ENCODE assay signal across 9 cellular contexts in genomic region chr11:311008-311748, GRCh38. TPM values are rescaled to one million over a fixed set of nuclear protein-coding genes. Genes with fewer than 3 reads are reported as not detected.
A peak's percentile ranks its signal among the peaks of the same experiment; 100 is the strongest.
DNase-seq lines count a peak whose midpoint lies in the region; ATAC-seq, FAIRE-seq and TF ChIP-seq lines count a peak whose summit lies in the region.
"Not testable (repeated sequence)": the region's sequence is repeated elsewhere in the genome, so short reads cannot be mapped to it uniquely, and the experiment has no call there.
"Had no signal": no experiment of that assay in that cellular context is flagged by ENCODE, and none has a peak within 500 bp of the region (broad histone marks: within the 10 kb centered on the region; RNA-seq: fewer than 3 reads in every experiment).

No MANE protein-coding gene starts in this region.

- TF ChIP-seq EP300 in transverse colon (IDR thresholded peaks at IDR 0.05; ENCODE audit: low read depth): not testable (repeated sequence)

- BruUV-seq in Panc1 (replicated peaks; lab: Mats Ljungman, UMichigan): not testable (repeated sequence)

- H3K27ac ChIP-seq in Panc1 (ENCODE audit: low read length): peak overlapping the region; percentile 94
- peak overlapping the region; percentile 53 to 91 for H3K27ac ChIP-seq in left lung
- H3K27ac ChIP-seq in pancreas: not testable (repeated sequence)
- H3K27ac ChIP-seq in transverse colon: peak overlapping the region; percentile 88 to 90 (median 89)

- CTCF ChIA-PET in Panc1 (lab: Charles Lee); activated naive CD4-positive, alpha-beta T cell treated with anti-CD3 and anti-CD28 coated beads, Interleukin-2, amount 10 ng/mL, durations not matched to agents 7 days and 5 days (lab: Charles Lee): not testable (repeated sequence)

- ATAC-seq in HG02759 (IDR thresholded peaks at IDR 0.05; ENCODE audit: unreplicated experiment) (peak; percentile 50), Panc1 (peak; percentile 52), left lung (peak; percentile 75), pancreas (peak; percentile 77 to 83 (median 80))

- H3K27me3 ChIP-seq in GM06990 (replicated peaks; ENCODE audit: control insufficient read depth, insufficient read depth, low read length); Panc1 (ENCODE audit: control insufficient read depth, insufficient read depth, low read length); left lung; pancreas; transverse colon: not testable (repeated sequence)

- intact Hi-C loops in Panc1 (cut with micrococcal nuclease; ENCODE audit: unreplicated experiment); left lung (cut with DNase I); pancreas (cut with DNase I); transverse colon (cut with DNase I; ENCODE audit: low total_unique reads): not testable (repeated sequence)

- in situ Hi-C loops in Panc1 (cut with HindIII; ENCODE audit: low pct_unique_long_range_greater_than_20kb, low sequenced_read_pairs); transverse colon (cut with MboI; ENCODE audit: low pct_ligation_motif_present in 1 of 4, low pct_unique_long_range_greater_than_20kb in 1 of 4, low sequenced_read_pairs in 3 of 4): not testable (repeated sequence)

- not testable (repeated sequence) for H3K9me3 Mint-ChIP-seq in activated naive CD4-positive, alpha-beta T cell treated with anti-CD3 and anti-CD28 coated beads, Interleukin-2, amount 10 ng/mL, durations not matched to agents 7 days and 5 days; endothelial cell (ENCODE audit: unreplicated experiment)

- H3K27me3 Mint-ChIP-seq in activated naive CD4-positive, alpha-beta T cell treated with anti-CD3 and anti-CD28 coated beads, Interleukin-2, amount 10 ng/mL, durations not matched to agents 7 days and 5 days; endothelial cell (ENCODE audit: unreplicated experiment): not testable (repeated sequence)

- not testable (repeated sequence) for H3K9me3 ChIP-seq in Panc1 (ENCODE audit: control insufficient read depth, insufficient read depth, low read depth, low read length); left lung; pancreas; transverse colon

- peak overlapping the region; percentile 95 for H3K27ac Mint-ChIP-seq in activated naive CD4-positive, alpha-beta T cell treated with anti-CD3 and anti-CD28 coated beads, Interleukin-2, amount 10 ng/mL, durations not matched to agents 7 days and 5 days
- not testable (repeated sequence) for H3K27ac Mint-ChIP-seq in endothelial cell (ENCODE audit: unreplicated experiment)

- peaks cover 36% of the 10 kb centered on the region for H3K4me1 Mint-ChIP-seq in activated naive CD4-positive, alpha-beta T cell treated with anti-CD3 and anti-CD28 coated beads, Interleukin-2, amount 10 ng/mL, durations not matched to agents 7 days and 5 days
- H3K4me1 Mint-ChIP-seq in endothelial cell (ENCODE audit: unreplicated experiment): peaks cover 50% of the 10 kb centered on the region

- WGBS in pancreas, 2 donors: 6% methylated on average over 8 to 9 of the region's 71 CpGs
- WGBS in transverse colon (ENCODE audit: low coverage in 1 of 2), 2 donors: 11% methylated on average over 11 of the region's 71 CpGs; no CpG with 5 or more reads in 1 of the 2 donors

- H3K4me3 Mint-ChIP-seq in activated naive CD4-positive, alpha-beta T cell treated with anti-CD3 and anti-CD28 coated beads, Interleukin-2, amount 10 ng/mL, durations not matched to agents 7 days and 5 days: peak overlapping the region; percentile 83
- peak overlapping the region; percentile 82 for H3K4me3 Mint-ChIP-seq in endothelial cell (ENCODE audit: unreplicated experiment)

- DNase-seq in GM06990 (ENCODE audit: extremely low read depth, insufficient read length); Panc1 (ENCODE audit: low read depth, low spot score); activated naive CD4-positive, alpha-beta T cell treated with anti-CD3 and anti-CD28 coated beads, Interleukin-2, amount 10 ng/mL, durations not matched to agents 7 days and 5 days; endothelial cell (ENCODE audit: low spot score); transverse colon: not testable (repeated sequence)
- peak in 1 of 2 donors; percentile 49 for DNase-seq in left lung
- peak in 3 of 6 donors; percentile 2 to 45 (median 31) for DNase-seq in pancreas

- H3K36me3 ChIP-seq in GM06990 (ENCODE audit: control insufficient read depth, insufficient read depth, low read length); Panc1 (ENCODE audit: control insufficient read depth, insufficient read depth, low read length); pancreas; transverse colon: not testable (repeated sequence)
- H3K36me3 ChIP-seq in left lung: peaks cover 0 to 12% of the 10 kb centered on the region in 2 donors

- TF ChIP-seq POLR2A in transverse colon (IDR thresholded peaks at IDR 0.05): not testable (repeated sequence)

- H3K4me1 ChIP-seq in Panc1 (ENCODE audit: control insufficient read depth, insufficient read depth, low read length): peaks cover 68% of the 10 kb centered on the region
- H3K4me1 ChIP-seq in left lung: peaks cover 16 to 72% of the 10 kb centered on the region in 2 donors
- not testable (repeated sequence) for H3K4me1 ChIP-seq in pancreas
- peaks cover 22 to 54% (median 39%) of the 10 kb centered on the region in 4 donors for H3K4me1 ChIP-seq in transverse colon

- POLR2A ChIA-PET in Panc1 (lab: Charles Lee): interaction anchor here (0.6 kb wide), 1 partner anchor 99 kb away, joined by 7 read pairs; no protein-coding TSS in a partner anchor

- H3K4me3 ChIP-seq in GM06990 (replicated peaks; ENCODE audit: low read depth, low read length) (peak overlapping the region; percentile 33; the same call in 1 of the 2 replicates), Panc1 (ENCODE audit: low read depth in 2 of 2, low read length in 2 of 2) (peak overlapping the region; percentile 27 to 34; a peak in 3 of 4 replicates), left lung (peak overlapping the region in 1 of 2 donors; percentile 59), pancreas (peak overlapping the region in 1 of 4 donors; percentile 2), transverse colon (peak overlapping the region in 3 of 4 donors; percentile 16 to 37 (median 23))

- TF ChIP-seq CTCF in GM06990 (IDR thresholded peaks at IDR 0.05; ENCODE audit: insufficient read depth, low read length, poor library complexity, severe bottlenecking); Panc1 (IDR thresholded peaks at IDR 0.05); endothelial cell (IDR thresholded peaks at IDR 0.05; ENCODE audit: unreplicated experiment); left lung (IDR thresholded peaks at IDR 0.05); pancreas (IDR thresholded peaks at IDR 0.05); transverse colon (IDR thresholded peaks at IDR 0.05): not testable (repeated sequence)

- not testable (repeated sequence) for FAIRE-seq in pancreas (lab: Jason Lieb, UNC)

- peaks cover 36% of the 10 kb centered on the region for H3K36me3 Mint-ChIP-seq in activated naive CD4-positive, alpha-beta T cell treated with anti-CD3 and anti-CD28 coated beads, Interleukin-2, amount 10 ng/mL, durations not matched to agents 7 days and 5 days
- H3K36me3 Mint-ChIP-seq in endothelial cell (ENCODE audit: low read depth, unreplicated experiment): peaks cover 12% of the 10 kb centered on the region

RNA-seq across cellular contexts. Expression of gene IFITM1, which starts 2.7 kb away (rescaled TPM):
- total RNA-seq in Panc1 (2021; ENCODE audit: unreplicated experiment): 66.3 TPM
- polyA plus RNA-seq in Panc1 (2012; ENCODE audit: insufficient read length): 206 TPM
- total RNA-seq in endothelial cell (ENCODE audit: unreplicated experiment): 23.4 TPM
- 100 to 1,000 TPM in 1 of 2 donors, 10 to 100 TPM in 1; 98.7 to 149 TPM for total RNA-seq in left lung
- 10 to 100 TPM in 5 of 6 donors, 1 to 10 TPM in 1; 10.0 to 45.2 (median 18.9) TPM for total RNA-seq in pancreas
- polyA plus RNA-seq in pancreas: 10 to 100 TPM; 40.7 to 54.5 TPM
- total RNA-seq in transverse colon: 100 to 1,000 TPM in 1 of 4 donors, 10 to 100 TPM in 3; 19.9 to 109 (median 60.5) TPM

RNA-seq across cellular contexts. Expression of gene IFITM2, which starts 3.6 kb away (rescaled TPM):
- total RNA-seq in Panc1 (2021; ENCODE audit: unreplicated experiment) (183 TPM), endothelial cell (ENCODE audit: unreplicated experiment) (205 TPM), left lung (100 to 1,000 TPM; 398 to 886 TPM), pancreas (100 to 1,000 TPM in 2 of 6 donors, 10 to 100 TPM in 4; 32.1 to 120 (median 63.6) TPM), transverse colon (10 to 100 TPM; 19.1 to 78.6 (median 49.8) TPM)
- 402 TPM for polyA plus RNA-seq in Panc1 (2012; ENCODE audit: insufficient read length)
- 100 to 1,000 TPM; 169 to 182 TPM for polyA plus RNA-seq in pancreas

RNA-seq across cellular contexts. Expression of gene IFITM3, which starts 9.5 kb away (rescaled TPM):
- total RNA-seq in Panc1 (2021; ENCODE audit: unreplicated experiment): 614 TPM
- 1,322 TPM for polyA plus RNA-seq in Panc1 (2012; ENCODE audit: insufficient read length)
- total RNA-seq in endothelial cell (ENCODE audit: unreplicated experiment): 446 TPM
- total RNA-seq in left lung: 1,000 to 10,000 TPM in 1 of 2 donors, 100 to 1,000 TPM in 1; 724 to 1,115 TPM
- 100 to 1,000 TPM in 4 of 6 donors, 10 to 100 TPM in 2; 86.4 to 292 (median 135) TPM for total RNA-seq in pancreas
- polyA plus RNA-seq in pancreas: 100 to 1,000 TPM; 300 to 429 TPM
- 100 to 1,000 TPM in 3 of 4 donors, 10 to 100 TPM in 1; 88.2 to 139 (median 123) TPM for total RNA-seq in transverse colon

RNA-seq across cellular contexts. Expression of gene IFITM5, which starts 11.9 kb away (rescaled TPM):
- total RNA-seq in Panc1 (2021; ENCODE audit: unreplicated experiment) (not detected), endothelial cell (ENCODE audit: unreplicated experiment) (not detected), left lung (not detected), pancreas (not detected), transverse colon (not detected)
- 0.30 TPM for polyA plus RNA-seq in Panc1 (2012; ENCODE audit: insufficient read length)
- polyA plus RNA-seq in pancreas: 1 to 10 TPM in 1 of 2 donors, under 1 TPM in 1; 0.56 to 1.2 TPM
- total RNA-seq: Calu3 had no signal

RNA-seq across cellular contexts. Expression of gene PGGHG, which starts 22.3 kb away (rescaled TPM):
- total RNA-seq in Panc1 (2021; ENCODE audit: unreplicated experiment): 115 TPM
- polyA plus RNA-seq in Panc1 (2012; ENCODE audit: insufficient read length): 129 TPM
- 69.7 TPM for total RNA-seq in endothelial cell (ENCODE audit: unreplicated experiment)
- 10 to 100 TPM; 47.7 to 75.3 TPM for total RNA-seq in left lung
- 100 to 1,000 TPM in 4 of 6 donors, 10 to 100 TPM in 1, 1 to 10 TPM in 1; 8.9 to 534 (median 198) TPM for total RNA-seq in pancreas
- polyA plus RNA-seq in pancreas: 1,000 to 10,000 TPM; 1,516 to 4,700 TPM
- 100 to 1,000 TPM in 1 of 4 donors, 10 to 100 TPM in 3; 15.4 to 117 (median 30.8) TPM for total RNA-seq in transverse colon
